In genomic region chr1:161408404-161409085, GRCh38 we compare ENCODE assay signal across 22 cellular contexts. TPM values are rescaled to one million over a fixed set of nuclear protein-coding genes. Genes with fewer than 3 reads are reported as not detected.
"Had no signal": no experiment of that assay in that cellular context is flagged by ENCODE, and none has a peak within 500 bp of the region (broad histone marks: within the 10 kb centered on the region; RNA-seq: fewer than 3 reads in every experiment).

No MANE protein-coding gene starts in this region.

- H3K36me3 ChIP-seq: heart left ventricle, ovary, right atrium auricular region, vagina had no signal

- H3K4me3 Mint-ChIP-seq: naive thymus-derived CD8-positive, alpha-beta T cell; neural crest cell had no signal

- H3K27me3 ChIP-seq: dorsolateral prefrontal cortex, heart left ventricle, ovary, right atrium auricular region, vagina had no signal

- H3K9me3 Mint-ChIP-seq: neural crest cell had no signal

- ATAC-seq: esophagus mucosa; heart left ventricle; mucosa of descending colon; naive thymus-derived CD8-positive, alpha-beta T cell had no signal

- H3K9me3 ChIP-seq: heart left ventricle, mucosa of descending colon, ovary, right atrium auricular region, vagina had no signal

- H3K4me3 ChIP-seq: dorsolateral prefrontal cortex, heart left ventricle, mucosa of descending colon, ovary, right atrium auricular region, vagina had no signal

- H3K4me1 ChIP-seq: vagina had no signal

- H3K27ac ChIP-seq: dorsolateral prefrontal cortex, heart left ventricle, ovary, right atrium auricular region, vagina had no signal

- DNase-seq: cortex of kidney; dorsolateral prefrontal cortex; effector CD8-positive, alpha-beta T cell; heart left ventricle; hippocampal formation; kidney glomerular epithelial cell; mucosa of descending colon; naive thymus-derived CD8-positive, alpha-beta T cell; ovary; small intestine; stimulated activated CD4-positive, alpha-beta T cell treated with anti-CD3 and anti-CD28 coated beads, Interleukin-12 subunit alpha, Interleukin-12 subunit beta, amount 100 ng/mL, for 4 hours; stimulated activated naive CD4-positive, alpha-beta T cell treated with Interleukin-2 at 50 U/mL for 16 hours; trophoblast cell had no signal

RNA-seq across cellular contexts. Expression of gene CFAP126, which starts 40.9 kb away (rescaled TPM):
- total RNA-seq: esophagus mucosa; fibroblast of lung; frontal cortex; glomerular endothelial cell; heart left ventricle; lower leg skin; mucosa of descending colon; naive thymus-derived CD8-positive, alpha-beta T cell; neural crest cell; posterior vena cava; right atrium auricular region; vagina had no signal
- polyA plus RNA-seq: fibroblast of lung; heart left ventricle; naive thymus-derived CD8-positive, alpha-beta T cell; small intestine had no signal
